31 cellular contexts compared by ENCODE assay signal in the genomic region with DNA sequence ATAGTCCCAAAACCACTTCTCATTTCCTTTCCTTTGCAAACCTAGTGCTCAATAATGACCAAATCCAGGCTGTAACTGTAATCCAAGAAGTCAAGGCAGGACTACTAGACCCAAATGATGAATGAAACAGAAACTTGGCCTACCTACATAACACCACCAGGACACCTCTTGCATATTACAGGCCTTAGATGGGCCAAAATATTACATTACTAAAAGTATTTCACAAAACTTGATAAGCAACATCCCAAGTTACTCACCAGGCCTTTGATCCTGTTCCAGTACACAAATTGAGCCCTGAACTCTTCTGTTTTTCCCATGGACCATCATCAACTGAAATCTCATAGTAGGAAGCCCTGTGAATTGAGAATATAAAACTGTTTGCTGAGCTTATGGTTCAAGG.
"Had no signal": no experiment of that assay in that cellular context is flagged by ENCODE, and none has a peak within 500 bp of the region (broad histone marks: within the 10 kb centered on the region; RNA-seq: fewer than 3 reads in every experiment).

No MANE protein-coding gene starts in this region.

- H3K27ac ChIP-seq: coronary artery, esophagus squamous epithelium, heart right ventricle, left lung, ovary, psoas muscle, skin epidermis, spleen, testis, tibial artery, upper lobe of right lung, vagina had no signal

- H3K36me3 ChIP-seq: ovary had no signal

- H3K9me3 ChIP-seq: esophagus squamous epithelium, heart right ventricle, left lung, ovary, psoas muscle, spleen, testis, tibial artery, upper lobe of right lung, vagina had no signal

- H3K27me3 ChIP-seq: esophagus squamous epithelium, heart right ventricle, left lung, ovary, spleen, testis, tibial artery, upper lobe of right lung, vagina had no signal

- ATAC-seq: heart right ventricle; left lung; naive thymus-derived CD4-positive, alpha-beta T cell; psoas muscle; right cardiac atrium; stimulated activated memory B cell treated with anti-CD40 and anti-IgM and Interleukin-4, amounts not matched to agents 10 μg/mL and 1 μg/mL and 100 μg/mL, for 72 hours; stimulated activated naive CD8-positive, alpha-beta T cell treated with anti-CD3 and anti-CD28 coated beads, Interleukin-15, Interleukin-2, amounts not matched to agents 100 U/mL and 50 U/mL, for 24 hours; upper lobe of right lung had no signal

- H3K4me3 ChIP-seq: coronary artery, esophagus squamous epithelium, heart right ventricle, left lung, ovary, psoas muscle, skin epidermis, spleen, testis, tibial artery, upper lobe of right lung, vagina had no signal

- FAIRE-seq: endothelial cell of umbilical vein had no signal

- DNase-seq: dermis blood vessel endothelial cell; effector memory CD4-positive, alpha-beta T cell; erythroblast; esophagus squamous epithelium; foreskin melanocyte; glutamatergic neuron; heart right ventricle; hippocampal formation; kidney; left lung; mesenchymal stem cell; midbrain; naive thymus-derived CD4-positive, alpha-beta T cell; nephron progenitor cell; nucleus accumbens; ovary; posterior cingulate gyrus; psoas muscle; right cardiac atrium; spleen; stimulated activated CD4-positive, alpha-beta T cell treated with anti-CD3 and anti-CD28 coated beads, Interleukin-4, amount 100 ng/mL, for 4 hours; stimulated activated naive CD8-positive, alpha-beta T cell treated with anti-CD3 and anti-CD28 coated beads, Interleukin-15, Interleukin-2, amounts not matched to agents 100 U/mL and 50 U/mL, for 24 hours; substantia nigra; testis; tibial artery; upper lobe of right lung had no signal

- H3K4me1 ChIP-seq: psoas muscle, spleen, testis, upper lobe of right lung, vagina had no signal
